ENCODE assay signal across 8 cellular contexts in the genomic region with DNA sequence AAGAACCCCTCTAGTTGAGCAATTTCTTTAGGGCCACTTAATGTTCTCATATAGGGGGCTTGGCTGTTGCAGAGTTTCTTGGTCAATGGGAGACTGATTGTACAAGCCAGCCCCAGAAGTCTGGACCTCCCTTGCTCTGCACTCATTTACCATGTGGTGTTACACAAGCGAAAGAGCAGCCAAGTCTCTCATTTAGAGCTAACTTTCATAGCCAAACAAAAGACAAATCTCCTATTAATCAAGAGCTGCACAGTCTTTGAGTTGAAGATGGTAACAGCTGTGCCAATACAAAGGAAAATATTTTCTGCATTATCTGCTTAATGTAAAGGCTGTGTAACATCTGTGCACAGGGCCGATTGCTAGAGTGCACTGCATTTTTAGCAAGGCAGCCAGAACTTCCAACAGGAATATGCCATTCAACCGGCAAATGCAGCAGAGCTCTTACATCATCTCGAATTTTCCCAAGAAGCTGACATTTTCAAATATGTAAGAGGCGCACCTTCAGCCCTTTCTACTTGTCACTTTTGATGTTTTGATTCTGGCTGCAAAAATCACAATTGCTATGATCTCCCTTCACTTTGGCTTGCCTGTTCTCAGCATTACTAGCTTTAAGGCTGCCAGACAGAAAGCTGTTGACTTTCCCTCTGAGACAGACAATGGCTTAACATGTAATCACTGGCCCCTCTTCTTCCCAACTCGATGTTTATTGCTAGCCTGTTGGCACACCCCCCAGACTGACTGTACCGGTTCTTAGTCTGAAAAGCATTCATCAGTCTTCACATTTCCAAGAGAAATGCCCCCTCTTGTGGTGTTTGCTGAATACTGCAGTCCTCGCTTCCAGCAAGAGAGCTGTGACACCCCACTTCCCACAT.
DNase-seq lines count a peak whose midpoint lies in the region; ATAC-seq and TF ChIP-seq lines count a peak whose summit lies in the region.

No MANE protein-coding gene starts in this region.

- intact Hi-C loops in naive thymus-derived CD4-positive, alpha-beta T cell (cut with micrococcal nuclease) = loop anchor here (1.0 to 10.0 kb wide), 13 partner anchors 14 to 1351 kb away; a partner anchor contains a TSS

- H3K4me3 ChIP-seq in NT2/D1 (ENCODE audit: insufficient read length, low read depth) (no peak overlapping the region), epithelial cell of proximal tubule (ENCODE audit: low read depth, low read length) (no peak overlapping the region)
- H3K4me3 ChIP-seq in naive thymus-derived CD4-positive, alpha-beta T cell (ENCODE audit: low read length) = no peak overlapping the region

- POLR2A ChIA-PET in naive thymus-derived CD4-positive, alpha-beta T cell (lab: Charles Lee) = no interaction called here

- peaks cover 0 to 5% (median 0%) of the 10 kb centered on the region in 5 donors for H3K27me3 Mint-ChIP-seq in naive thymus-derived CD4-positive, alpha-beta T cell

- DNase-seq in DMS114 treated with DMSO at 0.1 percent for 48 hours (lab: John Stamatoyannopoulos, UW; ENCODE audit: unreplicated experiment) (peak; percentile 17), HT1080 (ENCODE audit: low read depth) (peak; percentile 74), NT2/D1 (ENCODE audit: low read depth, low spot score) (peak; percentile 69), epithelial cell of proximal tubule (ENCODE audit: low read depth) (peak; percentile 36)
- DNase-seq in activated CD8-positive, alpha-beta memory T cell treated with anti-CD3 and anti-CD28 coated beads, Interleukin-2, amount 50 U/mL, for 48 hours = peak; percentile 70
- DNase-seq in naive thymus-derived CD4-positive, alpha-beta T cell = peak; percentile 17 to 70 (median 62)
- peak; percentile 51 to 82 for DNase-seq in stimulated activated effector memory CD8-positive, alpha-beta T cell treated with anti-CD3 and anti-CD28 coated beads, Interleukin-12 subunit alpha, Interleukin-12 subunit beta, amount 100 ng/mL, for 72 hours (ENCODE audit: low spot score in 2 of 2)

- no peak overlapping the region for H3K4me3 Mint-ChIP-seq in naive thymus-derived CD4-positive, alpha-beta T cell
- no peak overlapping the region for H3K4me3 Mint-ChIP-seq in stimulated activated effector memory CD8-positive, alpha-beta T cell treated with anti-CD3 and anti-CD28 coated beads, Interleukin-12 subunit alpha, Interleukin-12 subunit beta, amount 100 ng/mL, for 72 hours

- H3K36me3 Mint-ChIP-seq in naive thymus-derived CD4-positive, alpha-beta T cell = no peaks in the 10 kb centered on the region
- no peaks in the 10 kb centered on the region for H3K36me3 Mint-ChIP-seq in stimulated activated effector memory CD8-positive, alpha-beta T cell treated with anti-CD3 and anti-CD28 coated beads, Interleukin-12 subunit alpha, Interleukin-12 subunit beta, amount 100 ng/mL, for 72 hours

- ATAC-seq in GM21447 (IDR thresholded peaks at IDR 0.05; ENCODE audit: unreplicated experiment) = peak; percentile 91
- ATAC-seq in naive thymus-derived CD4-positive, alpha-beta T cell = peak; percentile 94
- peak; percentile 88 for ATAC-seq in stimulated activated effector memory CD8-positive, alpha-beta T cell treated with anti-CD3 and anti-CD28 coated beads, Interleukin-12 subunit alpha, Interleukin-12 subunit beta, amount 100 ng/mL, for 72 hours

- no peaks in the 10 kb centered on the region for H3K9me3 Mint-ChIP-seq in naive thymus-derived CD4-positive, alpha-beta T cell
- no peaks in the 10 kb centered on the region for H3K9me3 Mint-ChIP-seq in stimulated activated effector memory CD8-positive, alpha-beta T cell treated with anti-CD3 and anti-CD28 coated beads, Interleukin-12 subunit alpha, Interleukin-12 subunit beta, amount 100 ng/mL, for 72 hours

- peak; percentile 97 for TF ChIP-seq CTCF in epithelial cell of proximal tubule (conservative IDR thresholded peaks at IDR 0.05; ENCODE audit: low read depth, low read length)

- H3K4me1 Mint-ChIP-seq in naive thymus-derived CD4-positive, alpha-beta T cell = peaks cover 2 to 12% (median 5%) of the 10 kb centered on the region in 7 donors
- peaks cover 7% of the 10 kb centered on the region for H3K4me1 Mint-ChIP-seq in stimulated activated effector memory CD8-positive, alpha-beta T cell treated with anti-CD3 and anti-CD28 coated beads, Interleukin-12 subunit alpha, Interleukin-12 subunit beta, amount 100 ng/mL, for 72 hours

- no peak overlapping the region for H3K27ac ChIP-seq in naive thymus-derived CD4-positive, alpha-beta T cell (ENCODE audit: low read depth, low read length)

- no peaks in the 10 kb centered on the region for H3K9me3 ChIP-seq in NT2/D1 (ENCODE audit: insufficient read depth, low read length)
- no peaks in the 10 kb centered on the region for H3K9me3 ChIP-seq in naive thymus-derived CD4-positive, alpha-beta T cell (ENCODE audit: control insufficient read depth in 2 of 3, low read length in 3 of 3)

- H3K36me3 ChIP-seq in NT2/D1 (ENCODE audit: insufficient read depth, insufficient read length, low read length) = no peaks in the 10 kb centered on the region
- H3K36me3 ChIP-seq in naive thymus-derived CD4-positive, alpha-beta T cell (ENCODE audit: control insufficient read depth in 2 of 3, insufficient read depth in 3 of 3, low read length in 3 of 3) = no peaks in the 10 kb centered on the region

- peak overlapping the region in 3 of 9 donors; percentile 18 to 65 (median 53) for H3K27ac Mint-ChIP-seq in naive thymus-derived CD4-positive, alpha-beta T cell
- no peak overlapping the region for H3K27ac Mint-ChIP-seq in stimulated activated effector memory CD8-positive, alpha-beta T cell treated with anti-CD3 and anti-CD28 coated beads, Interleukin-12 subunit alpha, Interleukin-12 subunit beta, amount 100 ng/mL, for 72 hours

- CTCF ChIA-PET in naive thymus-derived CD4-positive, alpha-beta T cell (lab: Charles Lee) = interaction anchor here (0.6 to 2.2 kb wide), 13 partner anchors 15 to 1910 kb away, joined by 3 to 9 read pairs (median 4); no protein-coding TSS in a partner anchor

- no peaks in the 10 kb centered on the region for H3K27me3 ChIP-seq in NT2/D1 (ENCODE audit: insufficient read depth, insufficient read length)
- no peaks in the 10 kb centered on the region for H3K27me3 ChIP-seq in naive thymus-derived CD4-positive, alpha-beta T cell (ENCODE audit: control insufficient read depth in 2 of 2, insufficient read depth in 2 of 2, low read length in 2 of 2)

- no peaks in the 10 kb centered on the region for H3K4me1 ChIP-seq in NT2/D1 (ENCODE audit: insufficient read depth, insufficient read length)
- H3K4me1 ChIP-seq in naive thymus-derived CD4-positive, alpha-beta T cell (ENCODE audit: control insufficient read depth in 2 of 2, insufficient read depth in 2 of 2, low read length in 2 of 2) = no peaks in the 10 kb centered on the region

- H3K9ac ChIP-seq in NT2/D1 (ENCODE audit: insufficient read length, low read depth) = no peak overlapping the region

Comparison
In these comparisons a context has a peak if more than half of its experiments do, and no peak if none do; other contexts are left out.
1. DNase-seq: peak in every context shown above with its lines; median percentile 74 in HT1080; 70 in activated CD8-positive, alpha-beta memory T cell treated with anti-CD3 and anti-CD28 coated beads, Interleukin-2, amount 50 U/mL, for 48 hours; 69 in NT2/D1; 66 in stimulated activated effector memory CD8-positive, alpha-beta T cell treated with anti-CD3 and anti-CD28 coated beads, Interleukin-12 subunit alpha, Interleukin-12 subunit beta, amount 100 ng/mL, for 72 hours; 62 in naive thymus-derived CD4-positive, alpha-beta T cell; 36 in epithelial cell of proximal tubule; 17 in DMS114 treated with DMSO at 0.1 percent for 48 hours.